ENCODE assay signal across 38 cellular contexts in genomic region chr20:23003916-23004315, GRCh38. TPM values are rescaled to one million over a fixed set of nuclear protein-coding genes. Genes with fewer than 3 reads are reported as not detected.
"Had no signal": no experiment of that assay in that cellular context is flagged by ENCODE, and none has a peak within 500 bp of the region (broad histone marks: within the 10 kb centered on the region; RNA-seq: fewer than 3 reads in every experiment).

No MANE protein-coding gene starts in this region.

- H3K36me3 Mint-ChIP-seq: activated CD4-positive, alpha-beta memory T cell treated with anti-CD3 and anti-CD28 coated beads for 36 hours; activated naive CD4-positive, alpha-beta T cell treated with anti-CD3 and anti-CD28 coated beads, Interleukin-2, amount 50 U/mL, for 72 hours; activated naive CD8-positive, alpha-beta T cell treated with anti-CD3 and anti-CD28 coated beads for 36 hours had no signal

- DNase-seq: activated B cell treated with CpG ODN at 0.5 μM for 24 hours; activated CD4-positive, alpha-beta memory T cell treated with anti-CD3 and anti-CD28 coated beads for 36 hours; activated CD4-positive, alpha-beta T cell treated with anti-CD3 and anti-CD28 coated beads for 4 hours; activated CD4-positive, alpha-beta T cell treated with anti-CD3 and anti-CD28 coated beads, Interleukin-2, amount 10 ng/mL, durations not matched to agents 24 days and 14 days; activated CD4-positive, alpha-beta T cell treated with anti-CD3 and anti-CD28 coated beads, Interleukin-2, amount 50 U/mL, for 1 hour; activated CD4-positive, alpha-beta T cell treated with anti-CD3 and anti-CD28 coated beads, Interleukin-2, amount 50 U/mL, for 4 hours; activated CD4-positive, CD25-positive, alpha-beta regulatory T cell treated with anti-CD3 and anti-CD28 coated beads, Interleukin-2, amount 50 U/mL, for 72 hours; activated CD8-positive, alpha-beta memory T cell treated with anti-CD3 and anti-CD28 coated beads, Interleukin-2, amount 50 U/mL, for 4 hours; activated CD8-positive, alpha-beta T cell treated with anti-CD3 and anti-CD28 coated beads for 36 hours; activated effector memory CD4-positive, alpha-beta T cell treated with anti-CD3 and anti-CD28 coated beads, Interleukin-2, amount 50 U/mL, for 16 hours; activated gamma-delta T cell treated with Interleukin-2 at 50 U/mL for 16 hours; activated naive CD4-positive, alpha-beta T cell; activated naive CD4-positive, alpha-beta T cell treated with anti-CD3 and anti-CD28 coated beads for 36 hours; activated naive CD4-positive, alpha-beta T cell treated with anti-CD3 and anti-CD28 coated beads, Interleukin-2, amount 50 U/mL, for 16 hours; activated naive CD8-positive, alpha-beta T cell treated with anti-CD3 and anti-CD28 coated beads for 36 hours; activated T-cell treated with anti-CD3 and anti-CD28 coated beads for 4 hours; activated T-cell treated with anti-CD3 and anti-CD28 coated beads, Interleukin-2, amount 50 U/mL, for 1 hour; activated T-cell treated with anti-CD3 and anti-CD28 coated beads, Interleukin-2, amount 50 U/mL, for 4 hours; activated T-cell treated with anti-CD3 and anti-CD28 coated beads, Interleukin-2, amount 50 U/mL, for 72 hours; adrenal gland; amniotic stem cell; aorta; body of pancreas; brain microvascular endothelial cell; central memory CD4-positive, alpha-beta T cell; T-helper 1 cell; T-helper 2 cell; T-helper 9 cell had no signal

- H3K27ac ChIP-seq: adrenal gland, body of pancreas, brain microvascular endothelial cell, breast epithelium, VCaP had no signal

- H3K4me3 Mint-ChIP-seq: activated B cell treated with CpG ODN at 0.5 μM for 24 hours; activated CD4-positive, alpha-beta memory T cell treated with anti-CD3 and anti-CD28 coated beads for 36 hours; activated CD4-positive, alpha-beta T cell treated with anti-CD3 and anti-CD28 coated beads, Interleukin-2, amount 10 ng/mL, durations not matched to agents 24 days and 14 days; activated CD8-positive, alpha-beta T cell treated with anti-CD3 and anti-CD28 coated beads for 36 hours; activated naive CD4-positive, alpha-beta T cell treated with anti-CD3 and anti-CD28 coated beads for 36 hours; activated naive CD8-positive, alpha-beta T cell treated with anti-CD3 and anti-CD28 coated beads for 36 hours; activated T-cell treated with anti-CD3 and anti-CD28 coated beads, Interleukin-2, amount 50 U/mL, for 4 hours; activated T-cell treated with anti-CD3 and anti-CD28 coated beads, Interleukin-2, amount 50 U/mL, for 72 hours; activated T-helper 1 cell treated with anti-CD3 and anti-CD28 coated beads, Interleukin-12 subunit alpha, Interleukin-12 subunit beta, Interleukin-2, Interleukin-4 antibody, amounts not matched to agents 30 ng/mL and 10 ng/mL and 1 ng/mL, durations not matched to agents 14 hours and 24 hours and 36 hours; activated T-helper 17 cell treated with anti-CD3 and anti-CD28 coated beads, Interleukin-2, amount 50 U/mL, for 72 hours; T-helper 1 cell treated with Interleukin-12 subunit alpha and Interleukin-12 subunit beta and Interleukin-4 antibody, amounts not matched to agents 30 μg/mL and 1 μg/mL, for 36 hours; T-helper 2 cell treated with Interferon-gamma antibody and Interleukin-4, amounts not matched to agents 5 μg/mL and 100 μg/mL, for 36 hours had no signal

- H3K4me1 ChIP-seq: adrenal gland, body of pancreas, breast epithelium had no signal

- H3K27me3 Mint-ChIP-seq: activated CD8-positive, alpha-beta T cell treated with anti-CD3 and anti-CD28 coated beads for 36 hours; activated naive CD8-positive, alpha-beta T cell treated with anti-CD3 and anti-CD28 coated beads for 36 hours; activated T-helper 17 cell treated with anti-CD3 and anti-CD28 coated beads, Interleukin-2, amount 50 U/mL, for 72 hours had no signal

- H3K27me3 ChIP-seq: adrenal gland, body of pancreas, brain microvascular endothelial cell, breast epithelium had no signal

- ATAC-seq: activated CD8-positive, alpha-beta T cell treated with anti-CD3 and anti-CD28 coated beads for 36 hours; activated naive CD4-positive, alpha-beta T cell treated with anti-CD3 and anti-CD28 coated beads, Interleukin-2, amount 50 U/mL, for 72 hours; activated T-cell treated with anti-CD3 and anti-CD28 coated beads, Interleukin-2, amount 50 U/mL, for 4 hours; activated T-cell treated with anti-CD3 and anti-CD28 coated beads, Interleukin-2, amount 50 U/mL, for 72 hours; activated T-helper 17 cell treated with anti-CD3 and anti-CD28 coated beads, Interleukin-2, amount 50 U/mL, for 72 hours; body of pancreas had no signal

- H3K9me3 ChIP-seq: adrenal gland, body of pancreas, breast epithelium had no signal

- H3K4me1 Mint-ChIP-seq: activated B cell treated with CpG ODN at 0.5 μM for 24 hours; activated CD4-positive, alpha-beta T cell treated with anti-CD3 and anti-CD28 coated beads, Interleukin-2, amount 10 ng/mL, durations not matched to agents 24 days and 14 days; activated naive CD8-positive, alpha-beta T cell treated with anti-CD3 and anti-CD28 coated beads for 36 hours; activated T-helper 17 cell treated with anti-CD3 and anti-CD28 coated beads, Interleukin-2, amount 50 U/mL, for 72 hours had no signal

- H3K4me3 ChIP-seq: adrenal gland, body of pancreas, breast epithelium had no signal

- H3K27ac Mint-ChIP-seq: activated B cell treated with CpG ODN at 0.5 μM for 24 hours; activated CD4-positive, alpha-beta memory T cell treated with anti-CD3 and anti-CD28 coated beads for 36 hours; activated CD4-positive, alpha-beta T cell treated with anti-CD3 and anti-CD28 coated beads, Interleukin-2, amount 10 ng/mL, durations not matched to agents 24 days and 14 days; activated CD8-positive, alpha-beta T cell treated with anti-CD3 and anti-CD28 coated beads for 36 hours; activated naive CD4-positive, alpha-beta T cell treated with anti-CD3 and anti-CD28 coated beads for 36 hours; activated naive CD4-positive, alpha-beta T cell treated with anti-CD3 and anti-CD28 coated beads, Interleukin-2, amount 50 U/mL, for 72 hours; activated naive CD8-positive, alpha-beta T cell treated with anti-CD3 and anti-CD28 coated beads for 36 hours; activated T-cell treated with anti-CD3 and anti-CD28 coated beads, Interleukin-2, amount 50 U/mL, for 72 hours; activated T-helper 1 cell treated with anti-CD3 and anti-CD28 coated beads, Interleukin-12 subunit alpha, Interleukin-12 subunit beta, Interleukin-2, Interleukin-4 antibody, amounts not matched to agents 30 ng/mL and 10 ng/mL and 1 ng/mL, durations not matched to agents 14 hours and 24 hours and 36 hours; activated T-helper 17 cell treated with anti-CD3 and anti-CD28 coated beads, Interleukin-2, amount 50 U/mL, for 72 hours; T-helper 1 cell treated with Interleukin-12 subunit alpha and Interleukin-12 subunit beta and Interleukin-4 antibody, amounts not matched to agents 30 μg/mL and 1 μg/mL, for 36 hours; T-helper 2 cell treated with Interferon-gamma antibody and Interleukin-4, amounts not matched to agents 5 μg/mL and 100 μg/mL, for 36 hours had no signal

- H3K9me3 Mint-ChIP-seq: activated B cell treated with CpG ODN at 0.5 μM for 24 hours; activated CD4-positive, alpha-beta memory T cell treated with anti-CD3 and anti-CD28 coated beads for 36 hours; activated CD4-positive, alpha-beta T cell treated with anti-CD3 and anti-CD28 coated beads, Interleukin-2, amount 10 ng/mL, durations not matched to agents 24 days and 14 days; activated CD8-positive, alpha-beta T cell treated with anti-CD3 and anti-CD28 coated beads for 36 hours; activated naive CD4-positive, alpha-beta T cell treated with anti-CD3 and anti-CD28 coated beads for 36 hours; activated naive CD4-positive, alpha-beta T cell treated with anti-CD3 and anti-CD28 coated beads, Interleukin-2, amount 50 U/mL, for 72 hours; activated naive CD8-positive, alpha-beta T cell treated with anti-CD3 and anti-CD28 coated beads for 36 hours; activated T-cell treated with anti-CD3 and anti-CD28 coated beads, Interleukin-2, amount 50 U/mL, for 4 hours; activated T-cell treated with anti-CD3 and anti-CD28 coated beads, Interleukin-2, amount 50 U/mL, for 72 hours; activated T-helper 1 cell treated with anti-CD3 and anti-CD28 coated beads, Interleukin-12 subunit alpha, Interleukin-12 subunit beta, Interleukin-2, Interleukin-4 antibody, amounts not matched to agents 30 ng/mL and 10 ng/mL and 1 ng/mL, durations not matched to agents 14 hours and 24 hours and 36 hours; activated T-helper 17 cell treated with anti-CD3 and anti-CD28 coated beads, Interleukin-2, amount 50 U/mL, for 72 hours; T-helper 1 cell treated with Interleukin-12 subunit alpha and Interleukin-12 subunit beta and Interleukin-4 antibody, amounts not matched to agents 30 μg/mL and 1 μg/mL, for 36 hours; T-helper 2 cell treated with Interferon-gamma antibody and Interleukin-4, amounts not matched to agents 5 μg/mL and 100 μg/mL, for 36 hours had no signal

- H3K36me3 ChIP-seq: adrenal gland, brain microvascular endothelial cell, breast epithelium had no signal

RNA-seq across cellular contexts. Expression of gene SSTR4, which starts 31.2 kb away (rescaled TPM):
- total RNA-seq: activated B cell treated with CpG ODN at 0.5 μM for 24 hours; activated CD4-positive, alpha-beta memory T cell treated with anti-CD3 and anti-CD28 coated beads for 36 hours; activated CD4-positive, alpha-beta T cell treated with anti-CD3 and anti-CD28 coated beads, Interleukin-2, amount 10 ng/mL, durations not matched to agents 24 days and 14 days; activated CD8-positive, alpha-beta memory T cell treated with anti-CD3 and anti-CD28 coated beads for 36 hours; activated CD8-positive, alpha-beta T cell treated with anti-CD3 and anti-CD28 coated beads for 36 hours; activated naive CD4-positive, alpha-beta T cell treated with anti-CD3 and anti-CD28 coated beads for 36 hours; activated naive CD4-positive, alpha-beta T cell treated with anti-CD3 and anti-CD28 coated beads, Interleukin-2, amount 50 U/mL, for 72 hours; activated naive CD8-positive, alpha-beta T cell treated with anti-CD3 and anti-CD28 coated beads for 36 hours; activated T-cell treated with anti-CD3 and anti-CD28 coated beads, Interleukin-2, amount 50 U/mL, for 4 hours; activated T-cell treated with anti-CD3 and anti-CD28 coated beads, Interleukin-2, amount 50 U/mL, for 72 hours; activated T-helper 1 cell treated with anti-CD3 and anti-CD28 coated beads, Interleukin-12 subunit alpha, Interleukin-12 subunit beta, Interleukin-2, Interleukin-4 antibody, amounts not matched to agents 30 ng/mL and 10 ng/mL and 1 ng/mL, durations not matched to agents 14 hours and 24 hours and 36 hours; activated T-helper 17 cell treated with anti-CD3 and anti-CD28 coated beads, Interleukin-2, amount 50 U/mL, for 72 hours; adrenal gland; aorta; astrocyte; body of pancreas; breast epithelium; cardiac septum had no signal
- polyA plus RNA-seq: adrenal gland, aorta had no signal

RNA-seq across cellular contexts. Expression of gene THBD, which starts 45.6 kb away (rescaled TPM):
- total RNA-seq: activated B cell treated with CpG ODN at 0.5 μM for 24 hours; activated CD4-positive, alpha-beta memory T cell treated with anti-CD3 and anti-CD28 coated beads for 36 hours; activated CD4-positive, alpha-beta T cell treated with anti-CD3 and anti-CD28 coated beads, Interleukin-2, amount 10 ng/mL, durations not matched to agents 24 days and 14 days; activated CD8-positive, alpha-beta memory T cell treated with anti-CD3 and anti-CD28 coated beads for 36 hours; activated CD8-positive, alpha-beta T cell treated with anti-CD3 and anti-CD28 coated beads for 36 hours; activated naive CD4-positive, alpha-beta T cell treated with anti-CD3 and anti-CD28 coated beads for 36 hours; activated naive CD4-positive, alpha-beta T cell treated with anti-CD3 and anti-CD28 coated beads, Interleukin-2, amount 50 U/mL, for 72 hours; activated naive CD8-positive, alpha-beta T cell treated with anti-CD3 and anti-CD28 coated beads for 36 hours; activated T-cell treated with anti-CD3 and anti-CD28 coated beads, Interleukin-2, amount 50 U/mL, for 72 hours; activated T-helper 1 cell treated with anti-CD3 and anti-CD28 coated beads, Interleukin-12 subunit alpha, Interleukin-12 subunit beta, Interleukin-2, Interleukin-4 antibody, amounts not matched to agents 30 ng/mL and 10 ng/mL and 1 ng/mL, durations not matched to agents 14 hours and 24 hours and 36 hours had no signal
